Comparison of ENCODE assay signal across 22 cellular contexts in genomic region chr9:133583111-133583510, GRCh38. TPM values are rescaled to one million over a fixed set of nuclear protein-coding genes. Genes with fewer than 3 reads are reported as not detected.
DNase-seq lines count a peak whose midpoint lies in the region; ATAC-seq and TF ChIP-seq lines count a peak whose summit lies in the region.
"Had no signal": no experiment of that assay in that cellular context is flagged by ENCODE, and none has a peak within 500 bp of the region (broad histone marks: within the 10 kb centered on the region; RNA-seq: fewer than 3 reads in every experiment).

No MANE protein-coding gene starts in this region.

- H3K4ac ChIP-seq in neuronal stem cell (ENCODE audit: low read length) = no peak overlapping the region

- H2BK12ac ChIP-seq in neuronal stem cell (ENCODE audit: low read length) = no peak overlapping the region

- no peak overlapping the region for H2AFZ ChIP-seq in neuronal stem cell (ENCODE audit: low read length)
- H2AFZ ChIP-seq: GM23248 had no signal

- peak overlapping the region; percentile 68 for H2BK5ac ChIP-seq in neuronal stem cell (ENCODE audit: low read length)

- no peak overlapping the region for H3K23ac ChIP-seq in neuronal stem cell (ENCODE audit: low read depth, low read length, poor library complexity)

- no peak overlapping the region for H3K4me3 Mint-ChIP-seq in WTC11
- H3K4me3 Mint-ChIP-seq: CD8-positive, alpha-beta memory T cell had no signal

- no peak overlapping the region for H2BK120ac ChIP-seq in neuronal stem cell (ENCODE audit: low read depth, low read length)

- peak overlapping the region; percentile 98 for H2AK5ac ChIP-seq in neuronal stem cell (ENCODE audit: low read depth, low read length)

- peaks cover 53% of the 10 kb centered on the region for H3K4me1 ChIP-seq in left ventricle myocardium inferior
- peaks cover 0 to 46% of the 10 kb centered on the region in 2 donors for H3K4me1 ChIP-seq in right atrium auricular region
- peaks cover 17 to 30% of the 10 kb centered on the region in 2 donors for H3K4me1 ChIP-seq in neuronal stem cell (ENCODE audit: control insufficient read depth in 2 of 2, insufficient read depth in 1 of 2, low read depth in 1 of 2, low read length in 2 of 2)

- H3K36me3 ChIP-seq in left ventricle myocardium inferior = no peaks in the 10 kb centered on the region
- no peaks in the 10 kb centered on the region for H3K36me3 ChIP-seq in right atrium auricular region
- H3K36me3 ChIP-seq in neuronal stem cell (replicated peaks in 1 of 2; ENCODE audit: control insufficient read depth in 2 of 2, insufficient read depth in 2 of 2, low read length in 2 of 2) = no peaks in the 10 kb centered on the region
- H3K36me3 ChIP-seq: MG63, SJCRH30 had no signal

- no peaks in the 10 kb centered on the region; the same call in 1 of the 2 replicates for H3K9me3 Mint-ChIP-seq in WTC11
- H3K9me3 Mint-ChIP-seq: CD8-positive, alpha-beta memory T cell had no signal

- H2BK15ac ChIP-seq in neuronal stem cell (ENCODE audit: low read length) = peak overlapping the region; percentile 11

- H3K18ac ChIP-seq in neuronal stem cell (ENCODE audit: low read length) = peak overlapping the region; percentile 85

- H3K27ac Mint-ChIP-seq in WTC11 = no peak overlapping the region
- H3K27ac Mint-ChIP-seq: CD8-positive, alpha-beta memory T cell had no signal

- TF ChIP-seq CTCF in left ventricle myocardium inferior (IDR thresholded peaks at IDR 0.05; ENCODE audit: borderline replicate concordance) = no peak
- TF ChIP-seq CTCF in right atrium auricular region (IDR thresholded peaks at IDR 0.05) = no peak
- TF ChIP-seq CTCF in WTC11 (IDR thresholded peaks at IDR 0.05) = no peak

- peaks cover 36% of the 10 kb centered on the region for H3K4me1 Mint-ChIP-seq in WTC11
- H3K4me1 Mint-ChIP-seq: CD8-positive, alpha-beta memory T cell had no signal

- WGBS in neuronal stem cell (ENCODE audit: extremely low coverage in 2 of 2, insufficient read length in 2 of 2, insufficient replicate concordance in 1 of 2), 2 donors = no CpG with 5 or more reads among the region's 3 CpGs

- H3K27me3 Mint-ChIP-seq in WTC11 (ENCODE audit: low read depth) = no peaks in the 10 kb centered on the region

- no peak overlapping the region for H3K4me2 ChIP-seq in neuronal stem cell (ENCODE audit: insufficient read depth, low read length, poor library complexity, severe bottlenecking)

- ATAC-seq in left cardiac atrium (no peak), WTC11 (no peak)
- ATAC-seq: HCT116, Panc1 had no signal

- H3K9me3 ChIP-seq in left ventricle myocardium inferior (replicated peaks) = no peaks in the 10 kb centered on the region
- no peaks in the 10 kb centered on the region for H3K9me3 ChIP-seq in right atrium auricular region
- no peaks in the 10 kb centered on the region for H3K9me3 ChIP-seq in neuronal stem cell (replicated peaks in 1 of 2; ENCODE audit: control insufficient read depth in 2 of 2, insufficient read depth in 1 of 2, low read depth in 1 of 2, low read length in 2 of 2)
- H3K9me3 ChIP-seq: MG63, SJCRH30 had no signal

- no peak overlapping the region for H4K8ac ChIP-seq in neuronal stem cell (ENCODE audit: low read depth, low read length)

- POLR2A ChIA-PET in WTC11 (lab: Charles Lee) = no interaction called here

- H3K14ac ChIP-seq in neuronal stem cell (ENCODE audit: low read length) = peak overlapping the region; percentile 66

- H4K91ac ChIP-seq in neuronal stem cell (ENCODE audit: low read depth, low read length, poor library complexity) = no peak overlapping the region

- H3K27ac ChIP-seq in left ventricle myocardium inferior (replicated peaks) = peak overlapping the region; percentile 81
- peak overlapping the region; percentile 47 to 76 for H3K27ac ChIP-seq in right atrium auricular region
- H3K27ac ChIP-seq in neuronal stem cell (replicated peaks; ENCODE audit: low read length) = no peak overlapping the region
- H3K27ac ChIP-seq: C4-2B, GM23248, SJCRH30 had no signal

- CTCF ChIA-PET in WTC11 (lab: Charles Lee) = interaction anchor here (0.8 to 1.1 kb wide), 4 partner anchors 28 to 126 kb away, joined by 3 to 4 read pairs (median 3); partner anchors contain the start of gene ADAMTSL2

- no peaks in the 10 kb centered on the region for H3K36me3 Mint-ChIP-seq in WTC11
- H3K36me3 Mint-ChIP-seq: CD8-positive, alpha-beta memory T cell had no signal

- no peaks in the 10 kb centered on the region for H3K79me1 ChIP-seq in neuronal stem cell (ENCODE audit: low read depth, low read length)

- H3K4me3 ChIP-seq in left ventricle myocardium inferior (no peak overlapping the region), right atrium auricular region (no peak overlapping the region), neuronal stem cell (ENCODE audit: low read length in 2 of 2) (no peak overlapping the region)
- H3K4me3 ChIP-seq: GM23248, MG63, SJCRH30 had no signal

- DNase-seq in left ventricle myocardium inferior = no peak
- no peak for DNase-seq in left cardiac atrium
- DNase-seq in right atrium auricular region (ENCODE audit: low spot score) = no peak
- no peak for DNase-seq in neuronal stem cell (ENCODE audit: low spot score)
- no peak for DNase-seq in erythroblast (lab: John Stamatoyannopoulos, UW)
- DNase-seq in WTC11 (ENCODE audit: low spot score) = no peak
- DNase-seq in NCI-H1092 (lab: John Stamatoyannopoulos, UW) = no peak
- DNase-seq: 8988T; Calu3; CD8-positive, alpha-beta memory T cell; Kasumi-1; MG63; NCI-H1417 treated with DMSO at 0.1 percent for 48 hours; NCI-H187; NCI-H748 treated with DMSO at 0.1 percent for 48 hours; SJCRH30 had no signal

- no peak for TF ChIP-seq POLR2A in erythroblast (IDR thresholded peaks at IDR 0.05; ENCODE audit: low read length)

- H3K9ac ChIP-seq in neuronal stem cell (ENCODE audit: low read depth, low read length, poor library complexity) = no peak overlapping the region
- H3K9ac ChIP-seq: GM23248 had no signal

- intact Hi-C loops in left ventricle myocardium inferior (cut with micrococcal nuclease) = no loop called here
- intact Hi-C loops in left cardiac atrium (cut with DNase I) = loop anchor here in 1 of 2 donors (5.0 kb wide), 1 partner anchor 46 kb away; no protein-coding TSS in a partner anchor

- peaks cover 52% of the 10 kb centered on the region for H3K27me3 ChIP-seq in left ventricle myocardium inferior (ENCODE audit: low read depth)
- peaks cover 0 to 8% of the 10 kb centered on the region in 2 donors for H3K27me3 ChIP-seq in right atrium auricular region
- H3K27me3 ChIP-seq in neuronal stem cell (ENCODE audit: control insufficient read depth in 3 of 3, insufficient read depth in 3 of 3, low read depth in 1 of 3, low read length in 3 of 3) = peaks cover 0 to 42% (median 0%) of the 10 kb centered on the region in 3 experiments
- H3K27me3 ChIP-seq: SJCRH30 had no signal

TF ChIP-seq in WTC11, 78 proteins besides CTCF, POLR2A, EP300 and RAD21:
- TF ChIP-seq ATF2 (CRISPR knock-in tag; IDR thresholded peaks at IDR 0.05; ENCODE audit: borderline replicate concordance, low read depth) (no peak), GTF2I (CRISPR knock-in tag; conservative IDR thresholded peaks at IDR 0.05) (no peak), ZBTB43 (CRISPR knock-in tag; IDR thresholded peaks at IDR 0.05) (no peak), FOXJ3 (CRISPR knock-in tag; IDR thresholded peaks at IDR 0.05; ENCODE audit: borderline replicate concordance) (no peak)

RNA-seq across cellular contexts. Expression of gene FAM163B, which starts 26.1 kb away (rescaled TPM):
- not detected for total RNA-seq in left ventricle myocardium inferior
- under 1 TPM in 1 of 2 donors, not detected in 1; 0.37 TPM for total RNA-seq in left cardiac atrium
- total RNA-seq in right atrium auricular region = 1 to 10 TPM in 1 of 2 donors, not detected in 1; 1.7 TPM
- 0.18 TPM for polyA plus RNA-seq in neuronal stem cell (2013, experiment 1 of 2)
- 0.12 TPM for polyA plus RNA-seq in neuronal stem cell (2013, experiment 2 of 2)
- total RNA-seq in WTC11 (2021) = 2.0 to 3.1 TPM (median 2.7 TPM) in 3 replicates
- total RNA-seq: Calu3; CD8-positive, alpha-beta memory T cell; Daoy; GM23248; NCI-H460 had no signal
- polyA plus RNA-seq: CD8-positive, alpha-beta memory T cell; GM23248 had no signal

RNA-seq across cellular contexts. Expression of gene ADAMTSL2, which starts 48.6 kb away (rescaled TPM):
- total RNA-seq in left ventricle myocardium inferior (6.0 TPM), left cardiac atrium (10 to 100 TPM; 13.9 to 16.7 TPM), right atrium auricular region (10 to 100 TPM in 1 of 2 donors, 1 to 10 TPM in 1; 4.9 to 27.7 TPM), WTC11 (2021) (0.64 to 0.87 TPM (median 0.64 TPM) in 3 replicates)
- polyA plus RNA-seq in neuronal stem cell (2013, experiment 1 of 2) = 0.17 TPM
- 0.15 TPM for polyA plus RNA-seq in neuronal stem cell (2013, experiment 2 of 2)
- total RNA-seq: CD8-positive, alpha-beta memory T cell; Daoy; NCI-H460 had no signal
- polyA plus RNA-seq: CD8-positive, alpha-beta memory T cell; GM23248 had no signal

RNA-seq across cellular contexts. Expression of gene DBH, which starts 53.1 kb away (rescaled TPM):
- total RNA-seq in left ventricle myocardium inferior (not detected), left cardiac atrium (not detected), right atrium auricular region (not detected), WTC11 (2021) (0.23 to 0.34 TPM (median 0.24 TPM) in 3 replicates)
- not detected for polyA plus RNA-seq in neuronal stem cell (2013, experiment 1 of 2)
- polyA plus RNA-seq in neuronal stem cell (2013, experiment 2 of 2) = not detected
- total RNA-seq: Calu3; CD8-positive, alpha-beta memory T cell; Daoy; GM23248; NCI-H460 had no signal
- polyA plus RNA-seq: CD8-positive, alpha-beta memory T cell; GM23248 had no signal

RNA-seq across cellular contexts. Expression of gene MYMK, which starts 58.4 kb away (rescaled TPM):
- total RNA-seq in left ventricle myocardium inferior (not detected), left cardiac atrium (not detected), right atrium auricular region (not detected), WTC11 (2021) (0.34 TPM in 1 of 3 replicates, not detected in the others)
- polyA plus RNA-seq in neuronal stem cell (2013, experiment 1 of 2) = not detected
- polyA plus RNA-seq in neuronal stem cell (2013, experiment 2 of 2) = not detected
- total RNA-seq: Calu3; CD8-positive, alpha-beta memory T cell; Daoy; GM23248; NCI-H460 had no signal
- polyA plus RNA-seq: CD8-positive, alpha-beta memory T cell; GM23248 had no signal
